ENCODE assay signal across 1 cellular context in genomic region chr6:15770347-15771143, GRCh38.
TF ChIP-seq lines count a peak whose summit lies in the region.

No MANE protein-coding gene starts in this region.

TF ChIP-seq in GM12878, 131 proteins besides CTCF, POLR2A, EP300 and RAD21 (continued from another document and continues in another):
- TF ChIP-seq NKRF (conservative IDR thresholded peaks at IDR 0.05) (0 out of 2 replicates have a peak, but pooled peaks have one; percentile 17), CHD1 (IDR thresholded peaks at IDR 0.05; ENCODE audit: low read depth, low read length) (no peak), LARP7 (IDR thresholded peaks at IDR 0.05) (peak; percentile 39; the same call in 1 of the 2 replicates), SREBF2 (IDR thresholded peaks at IDR 0.05; ENCODE audit: low read length) (no peak), IRF4 (IDR thresholded peaks at IDR 0.05; ENCODE audit: low read depth, low read length) (peak; percentile 83), E2F8 (IDR thresholded peaks at IDR 0.05; ENCODE audit: low read depth, partially characterized antibody) (no peak), NFYA (IDR thresholded peaks at IDR 0.05; ENCODE audit: borderline replicate concordance, low read depth, low read length) (no peak), BHLHE40 (IDR thresholded peaks at IDR 0.05; ENCODE audit: borderline replicate concordance in 1 of 2, low read depth in 2 of 2, low read length in 1 of 2) (peak; percentile 17 to 35; a peak in 2 of 4 replicates), HCFC1 (IDR thresholded peaks at IDR 0.05; ENCODE audit: low read length) (no peak), TBL1XR1 (IDR thresholded peaks at IDR 0.05; ENCODE audit: low read depth, low read length) (no peak), MLLT1 (IDR thresholded peaks at IDR 0.05) (peak; percentile 57), CBFB (IDR thresholded peaks at IDR 0.05; ENCODE audit: low read depth) (no peak), RCOR1 (conservative IDR thresholded peaks at IDR 0.05; ENCODE audit: low read depth, low read length) (no peak), PRDM15 (CRISPR knock-in tag; IDR thresholded peaks at IDR 0.05) (no peak), NR2F1 (conservative IDR thresholded peaks at IDR 0.05) (peak; percentile 47; the same call in 1 of the 2 replicates), ZNF592 (IDR thresholded peaks at IDR 0.05) (peak; percentile 81; the same call in 1 of the 2 replicates), BCL3 (IDR thresholded peaks at IDR 0.05; ENCODE audit: borderline replicate concordance, insufficient read depth, low read depth, low read length, poor library complexity, severe bottlenecking) (no peak), USF2 (IDR thresholded peaks at IDR 0.05; ENCODE audit: borderline replicate concordance, low read depth, low read length) (no peak), EGR1 (IDR thresholded peaks at IDR 0.05; ENCODE audit: borderline replicate concordance in 1 of 2, low read depth in 2 of 2, low read length in 2 of 2) (no peak), CUX1 (IDR thresholded peaks at IDR 0.05; ENCODE audit: insufficient replicate concordance, low read depth, low read length) (no peak), MYC (IDR thresholded peaks at IDR 0.05; ENCODE audit: insufficient read depth, insufficient read length, insufficient replicate concordance, low read length, severe bottlenecking) (no peak), DPF2 (IDR thresholded peaks at IDR 0.05) (peak; percentile 86), IRF5 (IDR thresholded peaks at IDR 0.05; ENCODE audit: borderline replicate concordance) (no peak), NRF1 (conservative IDR thresholded peaks at IDR 0.05; ENCODE audit: low read depth, low read length) (no peak), ATF7 (IDR thresholded peaks at IDR 0.05; ENCODE audit: low read depth) (no peak)
